ENCODE assay signal across 1 cellular context in genomic region chr3:158794936-158795518, GRCh38.
TF ChIP-seq lines count a peak whose summit lies in the region.

No MANE protein-coding gene starts in this region.

TF ChIP-seq in HepG2, 621 proteins besides CTCF, POLR2A, EP300 and RAD21 (continued from another document):
- TF ChIP-seq NPAS2 (CRISPR knock-in tag; IDR thresholded peaks at IDR 0.05; ENCODE audit: borderline replicate concordance), result no peak
- no peak for TF ChIP-seq SOX5 (CRISPR knock-in tag; IDR thresholded peaks at IDR 0.05; ENCODE audit: borderline replicate concordance)
- peak; percentile 38 to 45; a peak in 1 of 4 replicates for TF ChIP-seq MAFK (conservative IDR thresholded peaks at IDR 0.05 in 1 of 2, IDR thresholded peaks at IDR 0.05 in 1 of 2; ENCODE audit: low read length in 2 of 2)
- TF ChIP-seq ZNF362 (CRISPR knock-in tag; IDR thresholded peaks at IDR 0.05; ENCODE audit: borderline replicate concordance), result no peak
- TF ChIP-seq CBX2 (IDR thresholded peaks at IDR 0.05; ENCODE audit: low read depth, low read length), result no peak
- TF ChIP-seq CBX2 (CRISPR knock-in tag; IDR thresholded peaks at IDR 0.05; ENCODE audit: low read depth), result no peak
